ENCODE assay signal across 21 cellular contexts in genomic region chr11:133526790-133527189, GRCh38. TPM values are rescaled to one million over a fixed set of nuclear protein-coding genes. Genes with fewer than 3 reads are reported as not detected.
DNase-seq lines count a peak whose midpoint lies in the region; ATAC-seq lines count a peak whose summit lies in the region.
"Had no signal": no experiment of that assay in that cellular context is flagged by ENCODE, and none has a peak within 500 bp of the region (broad histone marks: within the 10 kb centered on the region; RNA-seq: fewer than 3 reads in every experiment).

No MANE protein-coding gene starts in this region.

- H3K9me3 ChIP-seq in right cardiac atrium (ENCODE audit: control insufficient read depth, low read length), result no peaks in the 10 kb centered on the region
- H3K9me3 ChIP-seq in effector memory CD4-positive, alpha-beta T cell (ENCODE audit: control insufficient read depth, low read length), result no peaks in the 10 kb centered on the region
- H3K9me3 ChIP-seq: BLaER1 had no signal

- H3K4me1 ChIP-seq in right cardiac atrium (ENCODE audit: control insufficient read depth, insufficient read depth, low read length), result no peaks in the 10 kb centered on the region
- H3K4me1 ChIP-seq in effector memory CD4-positive, alpha-beta T cell (ENCODE audit: control insufficient read depth, insufficient read depth, low read length, poor library complexity, severe bottlenecking), result no peaks in the 10 kb centered on the region

- DNase-seq in DMS 273 (lab: John Stamatoyannopoulos, UW; ENCODE audit: unreplicated experiment) (peak; percentile 53), DMS 273 treated with DMSO at 0.1 percent for 48 hours (lab: John Stamatoyannopoulos, UW) (no peak), NCI-H1694 (lab: John Stamatoyannopoulos, UW) (peak; percentile 2), Right ventricle myocardium superior (peak; percentile 54), right cardiac atrium (peak; percentile 28 to 71 (median 60))
- no peak for DNase-seq in effector memory CD4-positive, alpha-beta T cell
- DNase-seq: ACHN; CD4-positive, alpha-beta T cell; EL; GF-D8; Karpas-422; MV-4-11; NCI-H1417; NCI-H187 treated with DMSO at 0.1 percent for 48 hours; NCI-H69; T-helper 1 cell had no signal

- WGBS in right cardiac atrium, result 42% methylated on average over 3 of the region's 3 CpGs

- H3K4me3 ChIP-seq in right cardiac atrium (ENCODE audit: low read length), result no peak overlapping the region
- no peak overlapping the region for H3K4me3 ChIP-seq in effector memory CD4-positive, alpha-beta T cell (ENCODE audit: insufficient read depth, low read depth, low read length, poor library complexity, severe bottlenecking)
- H3K4me3 ChIP-seq: BLaER1 had no signal

- no peaks in the 10 kb centered on the region for H3K27me3 ChIP-seq in right cardiac atrium (ENCODE audit: control insufficient read depth, insufficient read depth)
- no peaks in the 10 kb centered on the region for H3K27me3 ChIP-seq in effector memory CD4-positive, alpha-beta T cell (replicated peaks; ENCODE audit: control insufficient read depth, insufficient read depth, low read length, poor library complexity, severe bottlenecking)

- H3K36me3 ChIP-seq in effector memory CD4-positive, alpha-beta T cell (ENCODE audit: control insufficient read depth, insufficient read depth, low read length), result no peaks in the 10 kb centered on the region
- H3K36me3 ChIP-seq: BLaER1 had no signal

- H3K27ac ChIP-seq in right cardiac atrium (ENCODE audit: low read length), result no peak overlapping the region
- no peak overlapping the region for H3K27ac ChIP-seq in effector memory CD4-positive, alpha-beta T cell (ENCODE audit: insufficient read depth, low read length, poor library complexity, severe bottlenecking)
- H3K27ac ChIP-seq: 22Rv1, BLaER1, RWPE1 had no signal

- ATAC-seq in Right ventricle myocardium superior (ENCODE audit: poor library complexity), result peak; percentile 96
- ATAC-seq in right cardiac atrium, result peak; percentile 74 to 89
- ATAC-seq in GM21515 (IDR thresholded peaks at IDR 0.05; ENCODE audit: unreplicated experiment), result no peak
- no peak for ATAC-seq in HG02642 (IDR thresholded peaks at IDR 0.05; ENCODE audit: poor library complexity, unreplicated experiment)

- intact Hi-C loops in Right ventricle myocardium superior (cut with DNase I) (no loop called here), right cardiac atrium (cut with DNase I) (no loop called here)

RNA-seq across cellular contexts. Expression of gene OPCML, which starts 5.5 kb away (rescaled TPM):
- total RNA-seq in Right ventricle myocardium superior (0.59 TPM), right cardiac atrium (1 to 10 TPM in 3 of 4 donors, under 1 TPM in 1; 0.74 to 2.8 (median 1.5) TPM)
- polyA plus RNA-seq in right cardiac atrium, result 0.14 TPM
- total RNA-seq: CD4-positive, alpha-beta T cell had no signal

Comparison
In these comparisons a context has a peak if more than half of its experiments do, and no peak if none do; other contexts are left out.
1. DNase-seq: peak in DMS 273 (single experiment), NCI-H1694 (single experiment), Right ventricle myocardium superior (single experiment) and right cardiac atrium (3 of 3); none in DMS 273 treated with DMSO at 0.1 percent for 48 hours (single experiment) and effector memory CD4-positive, alpha-beta T cell (0 of 3).
2. ATAC-seq: peak in Right ventricle myocardium superior (single experiment) and right cardiac atrium (2 of 2); none in GM21515 (single experiment) and HG02642 (single experiment).